28 cellular contexts compared by ENCODE assay signal in the genomic region with DNA sequence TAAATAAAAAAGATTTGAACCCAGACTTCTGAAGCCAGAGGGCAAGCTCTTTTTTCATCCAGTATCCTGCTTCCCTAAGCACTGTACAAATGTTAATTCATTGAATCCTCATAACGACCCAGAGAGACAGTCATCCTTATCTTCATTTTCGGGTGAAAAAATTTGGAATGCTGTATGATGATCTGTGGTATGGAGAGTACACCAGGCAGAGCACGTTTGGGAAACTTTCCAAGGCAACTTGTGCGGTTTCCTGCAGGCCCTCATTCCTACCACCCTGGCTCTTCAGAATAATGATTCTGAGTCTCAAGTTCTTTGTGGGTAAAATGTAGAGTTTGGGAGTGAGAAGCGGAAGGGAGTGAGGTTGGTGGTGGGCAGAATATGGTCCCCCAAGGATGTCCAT.
"Had no signal": no experiment of that assay in that cellular context is flagged by ENCODE, and none has a peak within 500 bp of the region (broad histone marks: within the 10 kb centered on the region; RNA-seq: fewer than 3 reads in every experiment).

No MANE protein-coding gene starts in this region.

- H3K27me3 ChIP-seq: ovary, right lobe of liver, vagina had no signal

- H3K27ac ChIP-seq: left ventricle myocardium inferior, neutrophil, ovary, right lobe of liver, thoracic aorta, vagina, WERI-Rb-1 had no signal

- H3K36me3 ChIP-seq: left ventricle myocardium inferior, neutrophil, ovary, right lobe of liver, thoracic aorta, vagina, WERI-Rb-1 had no signal

- H3K4me1 Mint-ChIP-seq: naive B cell; stimulated activated effector memory CD8-positive, alpha-beta T cell treated with anti-CD3 and anti-CD28 coated beads, Interleukin-12 subunit alpha, Interleukin-12 subunit beta, amount 100 ng/mL, for 72 hours had no signal

- H3K4me1 ChIP-seq: right lobe of liver, vagina had no signal

- H3K36me3 Mint-ChIP-seq: stimulated activated effector memory CD8-positive, alpha-beta T cell treated with anti-CD3 and anti-CD28 coated beads, Interleukin-12 subunit alpha, Interleukin-12 subunit beta, amount 100 ng/mL, for 72 hours had no signal

- H3K4me3 ChIP-seq: left ventricle myocardium inferior, lung, ovary, right lobe of liver, thoracic aorta, vagina had no signal

- DNase-seq: activated CD4-positive, alpha-beta T cell treated with anti-CD3 and anti-CD28 coated beads for 48 hours; activated CD4-positive, alpha-beta T cell treated with anti-CD3 and anti-CD28 coated beads, Interleukin-2, amount 50 U/mL, for 48 hours; activated CD8-positive, alpha-beta memory T cell treated with anti-CD3 and anti-CD28 coated beads, Interleukin-2, amount 50 U/mL, for 48 hours; activated gamma-delta T cell; activated naive CD4-positive, alpha-beta T cell treated with anti-CD3 and anti-CD28 coated beads, Interleukin-2, amount 50 U/mL, for 16 hours; activated T-cell treated with anti-CD3 and anti-CD28 coated beads, Interleukin-2, amount 50 U/mL, for 24 hours; amygdala; cerebellar nuclear complex; cortex of kidney; effector memory CD8-positive, alpha-beta T cell; left ventricle myocardium inferior; naive B cell; nephron progenitor cell; ovary; right lobe of liver; small intestine; stimulated activated CD4-positive, alpha-beta T cell treated with anti-CD3 and anti-CD28 coated beads, Interleukin-4, amount 100 ng/mL, for 24 hours; T1000; WERI-Rb-1 had no signal

- H3K27ac Mint-ChIP-seq: activated T-cell treated with anti-CD3 and anti-CD28 coated beads, Interleukin-2, amount 50 U/mL, for 24 hours; effector memory CD8-positive, alpha-beta T cell; naive B cell; nephron progenitor cell; progenitor cell of endocrine pancreas; stimulated activated effector memory CD8-positive, alpha-beta T cell treated with anti-CD3 and anti-CD28 coated beads, Interleukin-12 subunit alpha, Interleukin-12 subunit beta, amount 100 ng/mL, for 72 hours; stimulated activated naive CD8-positive, alpha-beta T cell treated with anti-CD3 and anti-CD28 coated beads, Interleukin-15, Interleukin-2, amounts not matched to agents 100 ng/mL and 50 ng/mL, for 24 hours; type B pancreatic cell had no signal

- H3K4me3 Mint-ChIP-seq: activated T-cell treated with anti-CD3 and anti-CD28 coated beads, Interleukin-2, amount 50 U/mL, for 24 hours; effector memory CD8-positive, alpha-beta T cell; naive B cell; nephron progenitor cell; stimulated activated effector memory CD8-positive, alpha-beta T cell treated with anti-CD3 and anti-CD28 coated beads, Interleukin-12 subunit alpha, Interleukin-12 subunit beta, amount 100 ng/mL, for 72 hours; stimulated activated naive CD8-positive, alpha-beta T cell treated with anti-CD3 and anti-CD28 coated beads, Interleukin-15, Interleukin-2, amounts not matched to agents 100 ng/mL and 50 ng/mL, for 24 hours; type B pancreatic cell had no signal

- ATAC-seq: activated CD4-positive, CD25-positive, alpha-beta regulatory T cell treated with anti-CD3 and anti-CD28 coated beads, Interleukin-2, amount 50 U/mL, for 24 hours; effector memory CD8-positive, alpha-beta T cell; right lobe of liver; stimulated activated effector memory CD8-positive, alpha-beta T cell treated with anti-CD3 and anti-CD28 coated beads, Interleukin-12 subunit alpha, Interleukin-12 subunit beta, amount 100 ng/mL, for 72 hours had no signal

- H3K9me3 ChIP-seq: left ventricle myocardium inferior, neutrophil, ovary, right lobe of liver, thoracic aorta, vagina had no signal
